Comparison of ENCODE assay signal across 8 cellular contexts in the genomic region with DNA sequence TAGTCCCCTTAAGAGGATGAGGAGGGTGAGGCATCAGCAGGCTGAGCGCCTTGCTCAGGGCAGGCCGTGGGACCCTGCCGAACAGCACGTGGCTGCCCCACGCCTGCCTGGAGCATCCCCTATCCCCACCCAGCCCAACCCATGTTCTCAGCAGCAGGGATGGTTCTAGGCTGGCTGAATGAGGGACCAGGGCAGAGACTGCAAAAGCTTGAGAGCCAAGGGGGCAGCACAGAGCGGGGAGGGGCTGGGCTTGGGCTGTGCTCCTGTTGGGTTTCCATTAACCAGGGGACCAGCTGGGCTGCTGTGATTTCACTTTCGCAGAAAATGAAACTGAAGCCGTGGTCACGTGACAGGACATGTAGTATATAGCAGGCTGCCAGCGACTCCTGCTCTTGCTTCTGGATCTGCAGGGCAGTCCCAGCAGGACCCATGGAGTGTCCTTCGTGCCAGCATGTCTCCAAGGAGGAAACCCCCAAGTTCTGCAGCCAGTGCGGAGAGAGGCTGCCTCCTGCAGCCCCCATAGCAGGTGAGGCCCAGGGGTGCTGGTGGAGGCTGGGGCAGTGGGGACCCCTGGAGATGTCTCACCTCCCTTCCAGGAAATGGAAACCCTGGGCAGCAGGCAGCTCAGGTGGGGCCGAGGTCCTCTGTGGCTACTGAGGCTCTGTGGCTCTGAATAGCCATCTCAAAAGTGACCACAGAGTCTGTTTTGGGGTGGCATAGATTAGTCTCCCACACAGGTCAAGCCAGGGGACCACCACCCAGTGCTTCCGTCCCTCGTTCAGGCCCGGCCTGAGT. TPM values are rescaled to one million over a fixed set of nuclear protein-coding genes. Genes with fewer than 3 reads are reported as not detected.
DNase-seq lines count a peak whose midpoint lies in the region; ATAC-seq and TF ChIP-seq lines count a peak whose summit lies in the region.

No MANE protein-coding gene starts in this region.

- H3K4me1 ChIP-seq in esophagus squamous epithelium: peaks cover 30 to 74% (median 37%) of the 10 kb centered on the region in 3 donors
- H3K4me1 ChIP-seq in suprapubic skin: peaks cover 48% of the 10 kb centered on the region

- H3K27ac Mint-ChIP-seq in activated CD8-positive, alpha-beta memory T cell treated with anti-CD3 and anti-CD28 coated beads, Interleukin-2, amount 10 ng/mL, durations not matched to agents 7 days and 5 days: peak overlapping the region; percentile 91

- no peaks in the 10 kb centered on the region for H3K9me3 Mint-ChIP-seq in activated CD8-positive, alpha-beta memory T cell treated with anti-CD3 and anti-CD28 coated beads, Interleukin-2, amount 10 ng/mL, durations not matched to agents 7 days and 5 days (ENCODE audit: low read depth)

- DNase-seq in NCI-H510A treated with DMSO at 0.1 percent for 48 hours (lab: John Stamatoyannopoulos, UW) (peak; percentile 68), esophagus squamous epithelium (lab: John Stamatoyannopoulos, UW) (peak; percentile 81), occipital lobe (lab: John Stamatoyannopoulos, UW) (peak; percentile 16), suprapubic skin (ENCODE audit: low spot score in 2 of 2) (peak; percentile 87 to 92), iPS-NIHi7 (ENCODE audit: extremely low spot score) (no peak)
- peak; percentile 98 for DNase-seq in activated CD8-positive, alpha-beta memory T cell treated with anti-CD3 and anti-CD28 coated beads, Interleukin-2, amount 10 ng/mL, durations not matched to agents 7 days and 5 days

- H3K4me3 Mint-ChIP-seq in activated CD8-positive, alpha-beta memory T cell treated with anti-CD3 and anti-CD28 coated beads, Interleukin-2, amount 10 ng/mL, durations not matched to agents 7 days and 5 days: no peak overlapping the region

- WGBS in esophagus squamous epithelium, 2 donors: 0 to 5% methylated on average over 5 to 6 of the region's 16 CpGs
- WGBS in suprapubic skin: 36% methylated on average over 9 of the region's 16 CpGs

- H3K27ac ChIP-seq in esophagus squamous epithelium: peak overlapping the region; percentile 97 to 100 (median 100)
- H3K27ac ChIP-seq in suprapubic skin: peak overlapping the region; percentile 97

- intact Hi-C loops in esophagus squamous epithelium (cut with DNase I): no loop called here

- peaks cover 51% of the 10 kb centered on the region for H3K4me1 Mint-ChIP-seq in activated CD8-positive, alpha-beta memory T cell treated with anti-CD3 and anti-CD28 coated beads, Interleukin-2, amount 10 ng/mL, durations not matched to agents 7 days and 5 days

- no peaks in the 10 kb centered on the region for H3K27me3 ChIP-seq in esophagus squamous epithelium
- no peaks in the 10 kb centered on the region for H3K27me3 ChIP-seq in suprapubic skin

- ATAC-seq in HG02642 (IDR thresholded peaks at IDR 0.05; ENCODE audit: poor library complexity, unreplicated experiment): peak; percentile 41
- ATAC-seq in activated CD8-positive, alpha-beta memory T cell treated with anti-CD3 and anti-CD28 coated beads, Interleukin-2, amount 10 ng/mL, durations not matched to agents 7 days and 5 days: peak; percentile 37

- H3K4me3 ChIP-seq in esophagus squamous epithelium (peak overlapping the region; percentile 5 to 88 (median 41)), suprapubic skin (peak overlapping the region; percentile 40)

- H3K27me3 Mint-ChIP-seq in activated CD8-positive, alpha-beta memory T cell treated with anti-CD3 and anti-CD28 coated beads, Interleukin-2, amount 10 ng/mL, durations not matched to agents 7 days and 5 days: no peaks in the 10 kb centered on the region

- peaks cover 41% of the 10 kb centered on the region for H3K36me3 Mint-ChIP-seq in activated CD8-positive, alpha-beta memory T cell treated with anti-CD3 and anti-CD28 coated beads, Interleukin-2, amount 10 ng/mL, durations not matched to agents 7 days and 5 days

- H3K9me3 ChIP-seq in esophagus squamous epithelium: no peaks in the 10 kb centered on the region
- no peaks in the 10 kb centered on the region for H3K9me3 ChIP-seq in suprapubic skin

- TF ChIP-seq POLR2A in esophagus squamous epithelium (IDR thresholded peaks at IDR 0.05) (peak in 1 of 4 donors; percentile 32), suprapubic skin (IDR thresholded peaks at IDR 0.05) (no peak)

- CTCF ChIA-PET in activated CD8-positive, alpha-beta memory T cell treated with anti-CD3 and anti-CD28 coated beads, Interleukin-2, amount 10 ng/mL, durations not matched to agents 7 days and 5 days (lab: Charles Lee): interaction anchor here (1.3 to 1.6 kb wide), 2 partner anchors 12 to 162 kb away, joined by 4 read pairs; a partner anchor contains a TSS

- no peak for TF ChIP-seq EP300 in suprapubic skin (IDR thresholded peaks at IDR 0.05)

- H3K36me3 ChIP-seq in esophagus squamous epithelium: peaks cover 5 to 47% (median 7%) of the 10 kb centered on the region in 3 donors
- H3K36me3 ChIP-seq in suprapubic skin: peaks cover 27% of the 10 kb centered on the region

- peak; percentile 26 for TF ChIP-seq CTCF in GM12873 (IDR thresholded peaks at IDR 0.05; ENCODE audit: insufficient read depth, low read depth, low read length, missing control alignments)
- TF ChIP-seq CTCF in esophagus squamous epithelium (IDR thresholded peaks at IDR 0.05): peak in 1 of 6 experiments; percentile 27
- no peak for TF ChIP-seq CTCF in suprapubic skin (IDR thresholded peaks at IDR 0.05)

RNA-seq across cellular contexts. Expression of a gene that starts 2.8 kb away (rescaled TPM):
- total RNA-seq in activated CD8-positive, alpha-beta memory T cell treated with anti-CD3 and anti-CD28 coated beads, Interleukin-2, amount 10 ng/mL, durations not matched to agents 7 days and 5 days: 1,000 to 10,000 TPM in 1 of 2 experiments, 100 to 1,000 TPM in 1; 597 to 1,208 TPM
- total RNA-seq in esophagus squamous epithelium (10 to 100 TPM; 56.1 to 67.9 (median 60.9) TPM), occipital lobe (17.5 TPM), suprapubic skin (100 to 1,000 TPM in 2 of 4 donors, 10 to 100 TPM in 2; 57.8 to 197 (median 94.1) TPM)

RNA-seq across cellular contexts. Expression of a gene that starts 43.2 kb away (rescaled TPM):
- total RNA-seq in activated CD8-positive, alpha-beta memory T cell treated with anti-CD3 and anti-CD28 coated beads, Interleukin-2, amount 10 ng/mL, durations not matched to agents 7 days and 5 days: 1 to 10 TPM; 4.3 to 8.6 TPM
- total RNA-seq in esophagus squamous epithelium (10 to 100 TPM in 1 of 4 donors, 1 to 10 TPM in 3; 5.7 to 11.4 (median 7.6) TPM), occipital lobe (4.8 TPM), suprapubic skin (10 to 100 TPM; 14.1 to 38.9 (median 26.5) TPM)

RNA-seq across cellular contexts. Expression of a gene that starts 43.3 kb away (rescaled TPM):
- 10 to 100 TPM; 15.4 to 22.1 TPM for total RNA-seq in activated CD8-positive, alpha-beta memory T cell treated with anti-CD3 and anti-CD28 coated beads, Interleukin-2, amount 10 ng/mL, durations not matched to agents 7 days and 5 days
- total RNA-seq in esophagus squamous epithelium: 10 to 100 TPM in 3 of 4 donors, 1 to 10 TPM in 1; 8.7 to 18.7 (median 12.9) TPM
- 1.9 TPM for total RNA-seq in occipital lobe
- total RNA-seq in suprapubic skin: 10 to 100 TPM; 27.0 to 79.3 (median 31.2) TPM
